Comparison of ENCODE assay signal across 1 cellular context in the genomic region with DNA sequence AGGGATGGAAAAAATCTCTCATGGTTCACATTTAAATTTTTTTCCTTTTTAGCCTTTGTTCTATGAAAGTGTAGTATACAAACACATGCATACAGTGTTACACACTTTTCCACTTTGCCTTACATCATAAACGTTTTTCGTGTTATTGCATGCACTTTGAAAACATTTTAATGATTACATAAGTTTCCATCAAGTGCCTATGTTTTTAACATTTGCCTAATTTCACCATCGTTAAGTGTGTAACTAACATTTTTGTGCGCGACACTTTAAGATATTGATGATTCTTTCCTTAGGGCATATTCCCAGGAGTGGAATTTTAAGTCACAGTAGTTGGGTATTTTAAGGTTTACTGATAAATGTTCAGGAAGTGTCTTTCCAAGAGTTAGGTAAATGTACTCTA.
TF ChIP-seq lines count a peak whose summit lies in the region.

No MANE protein-coding gene starts in this region.

TF ChIP-seq in GM12878, 131 proteins besides CTCF, POLR2A, EP300 and RAD21:
- TF ChIP-seq BMI1 (IDR thresholded peaks at IDR 0.05; ENCODE audit: borderline replicate concordance) = peak; percentile 36; the same call in 1 of the 2 replicates
- TF ChIP-seq GABPA (IDR thresholded peaks at IDR 0.05; ENCODE audit: low read depth) = no peak
- no peak for TF ChIP-seq ZNF207 (IDR thresholded peaks at IDR 0.05; ENCODE audit: borderline replicate concordance)
